1 cellular context compared by ENCODE assay signal in genomic region chr12:77190022-77190421, GRCh38.
A peak's percentile ranks its signal among the peaks of the same experiment; 100 is the strongest.
TF ChIP-seq lines count a peak whose summit lies in the region.

No MANE protein-coding gene starts in this region.

TF ChIP-seq in IMR-90, 13 proteins besides CTCF, POLR2A, EP300 and RAD21:
- no peak for TF ChIP-seq USF2 (IDR thresholded peaks at IDR 0.05; ENCODE audit: low read depth, low read length)
- no peak for TF ChIP-seq SMC3 (IDR thresholded peaks at IDR 0.05; ENCODE audit: low read depth, low read length)
- peak; percentile 94 for TF ChIP-seq CEBPB (IDR thresholded peaks at IDR 0.05; ENCODE audit: low read depth, low read length)
- TF ChIP-seq ELK1 (IDR thresholded peaks at IDR 0.05; ENCODE audit: borderline replicate concordance, low read depth, low read length) = no peak
- TF ChIP-seq BHLHE40 (IDR thresholded peaks at IDR 0.05; ENCODE audit: low read depth, low read length) = 0 out of 2 replicates have a peak, but pooled peaks have one; percentile 16
- no peak for TF ChIP-seq MAZ (IDR thresholded peaks at IDR 0.05; ENCODE audit: borderline replicate concordance, low read depth, low read length)
TF ChIP-seq in IMR-90: peak in this region for 2.
